ENCODE assay signal across 11 cellular contexts in genomic region chr5:1641041-1641440, GRCh38.
DNase-seq lines count a peak whose midpoint lies in the region; ATAC-seq and TF ChIP-seq lines count a peak whose summit lies in the region.
"Had no signal": no experiment of that assay in that cellular context is flagged by ENCODE, and none has a peak within 500 bp of the region (broad histone marks: within the 10 kb centered on the region; RNA-seq: fewer than 3 reads in every experiment).

No MANE protein-coding gene starts in this region.

- peak; percentile 34 for DNase-seq in activated effector memory CD4-positive, alpha-beta T cell treated with anti-CD3 and anti-CD28 coated beads, Interleukin-2, amount 50 U/mL, for 16 hours
- no peak for DNase-seq in activated effector memory CD4-positive, alpha-beta T cell treated with Interleukin-2 at 50 U/mL for 16 hours
- DNase-seq in MM.1S: no peak
- DNase-seq in hepatocyte (ENCODE audit: low spot score): no peak
- no peak for DNase-seq in smooth muscle cell (lab: John Stamatoyannopoulos, UW; ENCODE audit: unreplicated experiment)
- no peak for DNase-seq in DMS 273 treated with DMSO at 0.1 percent for 48 hours (lab: John Stamatoyannopoulos, UW)
- no peak for DNase-seq in NCI-H526 (lab: John Stamatoyannopoulos, UW)
- no peak for DNase-seq in body of pancreas

- intact Hi-C loops in body of pancreas (cut with DNase I): no loop called here

- H3K27ac ChIP-seq in MM.1S (ENCODE audit: low read length) (no peak overlapping the region), hepatocyte (no peak overlapping the region), smooth muscle cell (ENCODE audit: low read depth) (no peak overlapping the region), body of pancreas (no peak overlapping the region)
- H3K27ac ChIP-seq: adrenal gland, right lobe of liver, vagina had no signal

- no peak for TF ChIP-seq CTCF in MM.1S (IDR thresholded peaks at IDR 0.05; ENCODE audit: low read length)
- TF ChIP-seq CTCF in hepatocyte (IDR thresholded peaks at IDR 0.05; ENCODE audit: poor library complexity): no peak
- TF ChIP-seq CTCF in smooth muscle cell (IDR thresholded peaks at IDR 0.05; ENCODE audit: borderline replicate concordance, insufficient read depth, poor library complexity, severe bottlenecking): no peak
- TF ChIP-seq CTCF in body of pancreas (IDR thresholded peaks at IDR 0.05): no peak

- TF ChIP-seq POLR2A in body of pancreas (IDR thresholded peaks at IDR 0.05): no peak

- H3K9ac ChIP-seq in MM.1S (ENCODE audit: low read length): no peak overlapping the region
- H3K9ac ChIP-seq in smooth muscle cell (ENCODE audit: low read depth): no peak overlapping the region

- no peaks in the 10 kb centered on the region for H3K9me3 ChIP-seq in MM.1S (replicated peaks; ENCODE audit: insufficient read depth, low read length)
- H3K9me3 ChIP-seq in hepatocyte (ENCODE audit: low read depth): no peaks in the 10 kb centered on the region
- H3K9me3 ChIP-seq in smooth muscle cell (replicated peaks; ENCODE audit: low read depth): no peaks in the 10 kb centered on the region
- no peaks in the 10 kb centered on the region for H3K9me3 ChIP-seq in body of pancreas
- H3K9me3 ChIP-seq: adrenal gland, right lobe of liver, vagina had no signal

- H3K36me3 ChIP-seq in MM.1S (replicated peaks; ENCODE audit: insufficient read depth, low read length) (no peaks in the 10 kb centered on the region), hepatocyte (replicated peaks; ENCODE audit: insufficient read depth, low read depth) (no peaks in the 10 kb centered on the region), smooth muscle cell (ENCODE audit: low read depth) (no peaks in the 10 kb centered on the region), body of pancreas (replicated peaks in 1 of 2; ENCODE audit: insufficient read depth in 1 of 2, low read depth in 2 of 2) (no peaks in the 10 kb centered on the region)
- H3K36me3 ChIP-seq: adrenal gland, right lobe of liver, vagina had no signal

- H4K20me1 ChIP-seq in MM.1S (ENCODE audit: insufficient read depth, low read length) (no peaks in the 10 kb centered on the region), hepatocyte (ENCODE audit: insufficient read depth, poor library complexity, severe bottlenecking) (no peaks in the 10 kb centered on the region), smooth muscle cell (ENCODE audit: low read depth) (no peaks in the 10 kb centered on the region)

- WGBS in hepatocyte (ENCODE audit: low lambda C conversion rate, missing lambda C conversion rate): 77% methylated on average over 12 of the region's 16 CpGs
- whole genome bisulfite sequencing in smooth muscle cell (ENCODE audit: low lambda C conversion rate): 81% methylated on average over 16 of the region's 16 CpGs
- WGBS in body of pancreas, 2 donors: 64 to 65% methylated on average over 15 to 16 of the region's 16 CpGs

- H3K79me2 ChIP-seq in MM.1S (ENCODE audit: low read length) (no peaks in the 10 kb centered on the region), hepatocyte (no peaks in the 10 kb centered on the region), smooth muscle cell (ENCODE audit: low read depth) (no peaks in the 10 kb centered on the region)

- H3K4me1 ChIP-seq in MM.1S (ENCODE audit: low read length) (peaks cover 6% of the 10 kb centered on the region; the same call in 1 of the 2 replicates), hepatocyte (ENCODE audit: insufficient read depth) (no peaks in the 10 kb centered on the region), smooth muscle cell (ENCODE audit: low read depth) (no peaks in the 10 kb centered on the region), body of pancreas (peaks cover 11% of the 10 kb centered on the region)
- H3K4me1 ChIP-seq: adrenal gland, right lobe of liver had no signal

- H3K4me2 ChIP-seq in MM.1S (ENCODE audit: low read depth, low read length) (peak overlapping the region; percentile 55; the same call in 1 of the 2 replicates), hepatocyte (peak overlapping the region; percentile 34), smooth muscle cell (no peak overlapping the region)

- H3F3A ChIP-seq in MM.1S (ENCODE audit: insufficient read depth, low read length) (no peaks in the 10 kb centered on the region), smooth muscle cell (ENCODE audit: low read depth) (no peaks in the 10 kb centered on the region)

- H3K27me3 ChIP-seq in MM.1S (replicated peaks; ENCODE audit: insufficient read depth, low read length): no peaks in the 10 kb centered on the region
- H3K27me3 ChIP-seq in hepatocyte: peaks cover 12% of the 10 kb centered on the region
- H3K27me3 ChIP-seq in smooth muscle cell (ENCODE audit: low read depth): peaks cover 17% of the 10 kb centered on the region
- H3K27me3 ChIP-seq in body of pancreas: peaks cover 0 to 23% of the 10 kb centered on the region in 2 donors
- H3K27me3 ChIP-seq: vagina had no signal

- ATAC-seq in body of pancreas: no peak

- H2AFZ ChIP-seq in MM.1S (ENCODE audit: low read length): 0 out of 2 replicates have a peak overlapping the region, but pooled peaks have one; percentile 29
- no peak overlapping the region for H2AFZ ChIP-seq in hepatocyte
- H2AFZ ChIP-seq in smooth muscle cell (ENCODE audit: low read depth): no peak overlapping the region

- H3K9me2 ChIP-seq in MM.1S (replicated peaks; ENCODE audit: insufficient read depth, low read length) (no peaks in the 10 kb centered on the region), hepatocyte (replicated peaks; ENCODE audit: insufficient read depth) (no peaks in the 10 kb centered on the region)

- H3K4me3 ChIP-seq in MM.1S (ENCODE audit: low read length) (no peak overlapping the region), hepatocyte (no peak overlapping the region), smooth muscle cell (peak overlapping the region; percentile 13), body of pancreas (no peak overlapping the region)
- H3K4me3 ChIP-seq: adrenal gland, right lobe of liver, vagina had no signal
